In the genomic region with DNA sequence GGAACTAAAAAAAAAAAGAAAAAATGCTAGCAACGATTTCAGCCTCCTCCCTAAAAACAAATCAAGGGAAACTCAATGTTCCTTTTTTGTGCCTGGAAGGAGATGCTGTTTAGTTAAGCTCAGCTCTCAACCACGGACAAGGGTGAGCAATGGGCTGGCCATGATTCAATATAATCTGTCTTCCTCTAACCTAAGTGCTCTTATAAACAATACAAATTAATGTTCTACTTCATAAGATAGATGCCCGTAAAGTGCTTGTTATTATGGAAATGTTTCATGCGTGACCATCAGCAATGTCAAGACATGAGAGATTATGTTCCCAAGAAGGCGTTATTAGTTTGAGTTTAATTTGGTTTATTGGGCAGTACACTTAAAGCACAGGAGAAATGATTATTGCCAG, we compare ENCODE assay signal across 30 cellular contexts.
DNase-seq lines count a peak whose midpoint lies in the region; ATAC-seq and TF ChIP-seq lines count a peak whose summit lies in the region.
"Had no signal": no experiment of that assay in that cellular context is flagged by ENCODE, and none has a peak within 500 bp of the region (broad histone marks: within the 10 kb centered on the region; RNA-seq: fewer than 3 reads in every experiment).

No MANE protein-coding gene starts in this region.

- intact Hi-C loops in esophagus muscularis mucosa (cut with DNase I) (no loop called here), mucosa of descending colon (cut with DNase I, micrococcal nuclease) (no loop called here), stomach (cut with DNase I; ENCODE audit: low total_unique reads) (no loop called here)

- no peak for TF ChIP-seq CTCF in esophagus muscularis mucosa (IDR thresholded peaks at IDR 0.05)
- no peak for TF ChIP-seq CTCF in mucosa of descending colon (IDR thresholded peaks at IDR 0.05)
- TF ChIP-seq CTCF in stomach (IDR thresholded peaks at IDR 0.05): no peak

- no peaks in the 10 kb centered on the region for H3K4me1 Mint-ChIP-seq in activated CD8-positive, alpha-beta T cell treated with anti-CD3 and anti-CD28 coated beads, Interleukin-2, amount 10 ng/mL, durations not matched to agents 7 days and 5 days (ENCODE audit: low read depth)
- H3K4me1 Mint-ChIP-seq: activated T-helper 17 cell treated with anti-CD3 and anti-CD28 coated beads, Interleukin-2, amount 50 U/mL, for 72 hours; stimulated activated naive B cell treated with anti-CD40 and anti-IgM and Interleukin-4, amounts not matched to agents 10 μg/mL and 1 μg/mL and 100 μg/mL, for 72 hours had no signal

- 27% methylated on average over 5 of the region's 5 CpGs for WGBS in esophagus muscularis mucosa
- 39 to 55% (median 42%) methylated on average over 5 of the region's 5 CpGs for WGBS in stomach, 5 donors

- TF ChIP-seq EP300 in esophagus muscularis mucosa (IDR thresholded peaks at IDR 0.05) (peak; percentile 75), stomach (IDR thresholded peaks at IDR 0.05) (no peak)

- CTCF ChIA-PET in HEK293T (lab: Yijun Ruan, JAX): no interaction called here
- CTCF ChIA-PET in activated CD8-positive, alpha-beta T cell treated with anti-CD3 and anti-CD28 coated beads, Interleukin-2, amount 10 ng/mL, durations not matched to agents 7 days and 5 days (lab: Charles Lee): interaction anchor here (1.4 to 2.2 kb wide), 3 partner anchors 31 to 172 kb away, joined by 6 to 9 read pairs (median 7); no protein-coding TSS in a partner anchor

- H3K4me3 ChIP-seq in esophagus muscularis mucosa (no peak overlapping the region), mucosa of descending colon (no peak overlapping the region), stomach (no peak overlapping the region)
- H3K4me3 ChIP-seq: body of pancreas, pancreas, Peyer's patch had no signal

- DNase-seq in HEK293T (ENCODE audit: extremely low spot score) (no peak), esophagus muscularis mucosa (ENCODE audit: extremely low spot score) (no peak), mucosa of descending colon (no peak), stomach (no peak), NCI-H345 treated with DMSO at 0.1 percent for 48 hours (lab: John Stamatoyannopoulos, UW; ENCODE audit: unreplicated experiment) (no peak)
- DNase-seq in central memory CD4-positive, alpha-beta T cell: no peak
- no peak for DNase-seq in activated CD8-positive, alpha-beta T cell treated with anti-CD3 and anti-CD28 coated beads, Interleukin-2, amount 10 ng/mL, durations not matched to agents 7 days and 5 days
- DNase-seq: activated CD4-positive, alpha-beta T cell treated with anti-CD3 and anti-CD28 coated beads, Interleukin-2, amount 50 U/mL, for 1 hour; activated CD8-positive, alpha-beta memory T cell treated with anti-CD3 and anti-CD28 coated beads, Interleukin-2, amount 50 U/mL, for 4 hours; body of pancreas; CD8-positive, alpha-beta T cell; effector memory CD8-positive, alpha-beta T cell; HCEC 1CT; head of caudate nucleus; Kasumi-1; left colon; natural killer cell; NCI-H1092 treated with DMSO at 0.1 percent for 48 hours; NCI-H2107; NCI-H510A treated with DMSO at 0.1 percent for 48 hours; pancreas; Peyer's patch; stimulated activated CD4-positive, alpha-beta T cell treated with anti-CD3 and anti-CD28 coated beads, Interleukin-2, amount 100 ng/mL, for 24 hours; stimulated activated naive B cell treated with anti-CD40 and anti-IgM and Interleukin-4, amounts not matched to agents 10 μg/mL and 1 μg/mL and 100 μg/mL, for 72 hours had no signal

- no peak for TF ChIP-seq POLR2A in esophagus muscularis mucosa (IDR thresholded peaks at IDR 0.05; ENCODE audit: low read depth)
- no peak for TF ChIP-seq POLR2A in stomach (IDR thresholded peaks at IDR 0.05)

- H3K36me3 ChIP-seq in esophagus muscularis mucosa (no peaks in the 10 kb centered on the region), mucosa of descending colon (ENCODE audit: low read depth) (no peaks in the 10 kb centered on the region), stomach (no peaks in the 10 kb centered on the region)
- H3K36me3 ChIP-seq: pancreas, Peyer's patch had no signal

- no peaks in the 10 kb centered on the region for H3K9me3 ChIP-seq in esophagus muscularis mucosa
- H3K9me3 ChIP-seq in mucosa of descending colon: no peaks in the 10 kb centered on the region
- H3K9me3 ChIP-seq in stomach: no peaks in the 10 kb centered on the region
- H3K9me3 ChIP-seq: body of pancreas, pancreas, Peyer's patch had no signal

- H3K27ac ChIP-seq in esophagus muscularis mucosa (replicated peaks in 1 of 4) (peak overlapping the region; percentile 75 to 80 (median 76)), stomach (peak overlapping the region in 4 of 5 donors; percentile 62 to 83 (median 68))
- H3K27ac ChIP-seq: body of pancreas, pancreas, VCaP had no signal

- peaks cover 2% of the 10 kb centered on the region for H3K27me3 Mint-ChIP-seq in activated CD8-positive, alpha-beta T cell treated with anti-CD3 and anti-CD28 coated beads, Interleukin-2, amount 10 ng/mL, durations not matched to agents 7 days and 5 days (ENCODE audit: low read depth)
- H3K27me3 Mint-ChIP-seq: activated naive CD8-positive, alpha-beta T cell; effector memory CD8-positive, alpha-beta T cell had no signal

- H3K36me3 Mint-ChIP-seq in activated CD8-positive, alpha-beta T cell treated with anti-CD3 and anti-CD28 coated beads, Interleukin-2, amount 10 ng/mL, durations not matched to agents 7 days and 5 days (ENCODE audit: low read depth): no peaks in the 10 kb centered on the region
- H3K36me3 Mint-ChIP-seq: activated naive CD8-positive, alpha-beta T cell; CD8-positive, alpha-beta T cell; mesothelial cell of epicardium; natural killer cell; stimulated activated naive B cell treated with anti-CD40 and anti-IgM and Interleukin-4, amounts not matched to agents 10 μg/mL and 1 μg/mL and 100 μg/mL, for 72 hours had no signal

- ATAC-seq in mucosa of descending colon (peak; percentile 42), HG03442 (IDR thresholded peaks at IDR 0.05; ENCODE audit: unreplicated experiment) (no peak)
- ATAC-seq in activated CD8-positive, alpha-beta T cell treated with anti-CD3 and anti-CD28 coated beads, Interleukin-2, amount 10 ng/mL, durations not matched to agents 7 days and 5 days: no peak
- ATAC-seq: activated T-helper 17 cell treated with anti-CD3 and anti-CD28 coated beads, Interleukin-2, amount 50 U/mL, for 72 hours; body of pancreas; CD8-positive, alpha-beta T cell; effector memory CD8-positive, alpha-beta T cell; left colon; natural killer cell; pancreas; stimulated activated naive B cell treated with anti-CD40 and anti-IgM and Interleukin-4, amounts not matched to agents 10 μg/mL and 1 μg/mL and 100 μg/mL, for 72 hours had no signal

- H3K4me1 ChIP-seq in esophagus muscularis mucosa: peaks cover 4 to 62% (median 52%) of the 10 kb centered on the region in 4 donors
- no peaks in the 10 kb centered on the region for H3K4me1 ChIP-seq in mucosa of descending colon (ENCODE audit: low read depth)
- peaks cover 0 to 39% (median 10%) of the 10 kb centered on the region in 4 donors for H3K4me1 ChIP-seq in stomach
- H3K4me1 ChIP-seq: body of pancreas, pancreas, Peyer's patch had no signal

- no peak overlapping the region for H3K27ac Mint-ChIP-seq in activated CD8-positive, alpha-beta T cell treated with anti-CD3 and anti-CD28 coated beads, Interleukin-2, amount 10 ng/mL, durations not matched to agents 7 days and 5 days
- H3K27ac Mint-ChIP-seq: activated naive CD8-positive, alpha-beta T cell; activated T-helper 17 cell treated with anti-CD3 and anti-CD28 coated beads, Interleukin-2, amount 50 U/mL, for 72 hours; CD8-positive, alpha-beta T cell; mesothelial cell of epicardium; natural killer cell; stimulated activated naive B cell treated with anti-CD40 and anti-IgM and Interleukin-4, amounts not matched to agents 10 μg/mL and 1 μg/mL and 100 μg/mL, for 72 hours; T-helper 1 cell treated with Interleukin-12 subunit alpha and Interleukin-12 subunit beta and Interleukin-4 antibody, amounts not matched to agents 30 μg/mL and 1 μg/mL, for 36 hours had no signal

- H3K9me3 Mint-ChIP-seq in activated CD8-positive, alpha-beta T cell treated with anti-CD3 and anti-CD28 coated beads, Interleukin-2, amount 10 ng/mL, durations not matched to agents 7 days and 5 days (ENCODE audit: insufficient read depth): no peaks in the 10 kb centered on the region
- H3K9me3 Mint-ChIP-seq: CD8-positive, alpha-beta T cell; mesothelial cell of epicardium; stimulated activated naive B cell treated with anti-CD40 and anti-IgM and Interleukin-4, amounts not matched to agents 10 μg/mL and 1 μg/mL and 100 μg/mL, for 72 hours; T-helper 1 cell treated with Interleukin-12 subunit alpha and Interleukin-12 subunit beta and Interleukin-4 antibody, amounts not matched to agents 30 μg/mL and 1 μg/mL, for 36 hours had no signal

- no peak overlapping the region for H3K4me3 Mint-ChIP-seq in activated CD8-positive, alpha-beta T cell treated with anti-CD3 and anti-CD28 coated beads, Interleukin-2, amount 10 ng/mL, durations not matched to agents 7 days and 5 days
- H3K4me3 Mint-ChIP-seq: activated naive CD8-positive, alpha-beta T cell; activated T-helper 17 cell treated with anti-CD3 and anti-CD28 coated beads, Interleukin-2, amount 50 U/mL, for 72 hours; CD8-positive, alpha-beta T cell; mesothelial cell of epicardium; natural killer cell; stimulated activated naive B cell treated with anti-CD40 and anti-IgM and Interleukin-4, amounts not matched to agents 10 μg/mL and 1 μg/mL and 100 μg/mL, for 72 hours; T-helper 1 cell treated with Interleukin-12 subunit alpha and Interleukin-12 subunit beta and Interleukin-4 antibody, amounts not matched to agents 30 μg/mL and 1 μg/mL, for 36 hours had no signal

- no peaks in the 10 kb centered on the region for H3K27me3 ChIP-seq in esophagus muscularis mucosa
- no peaks in the 10 kb centered on the region for H3K27me3 ChIP-seq in stomach
- H3K27me3 ChIP-seq: body of pancreas, pancreas, Peyer's patch had no signal

- POLR2A ChIA-PET in HEK293T (lab: Yijun Ruan, JAX): no interaction called here
- POLR2A ChIA-PET in activated CD8-positive, alpha-beta T cell treated with anti-CD3 and anti-CD28 coated beads, Interleukin-2, amount 10 ng/mL, durations not matched to agents 7 days and 5 days (lab: Charles Lee): no interaction called here

TF ChIP-seq in HEK293T, 16 proteins besides CTCF, POLR2A, EP300 and RAD21:
- TF ChIP-seq CTBP1 (IDR thresholded peaks at IDR 0.05; ENCODE audit: borderline replicate concordance): peak; percentile 43; the same call in 1 of the 2 replicates
- TF ChIP-seq TARDBP (IDR thresholded peaks at IDR 0.05): no peak
- TF ChIP-seq, protein P1, sequence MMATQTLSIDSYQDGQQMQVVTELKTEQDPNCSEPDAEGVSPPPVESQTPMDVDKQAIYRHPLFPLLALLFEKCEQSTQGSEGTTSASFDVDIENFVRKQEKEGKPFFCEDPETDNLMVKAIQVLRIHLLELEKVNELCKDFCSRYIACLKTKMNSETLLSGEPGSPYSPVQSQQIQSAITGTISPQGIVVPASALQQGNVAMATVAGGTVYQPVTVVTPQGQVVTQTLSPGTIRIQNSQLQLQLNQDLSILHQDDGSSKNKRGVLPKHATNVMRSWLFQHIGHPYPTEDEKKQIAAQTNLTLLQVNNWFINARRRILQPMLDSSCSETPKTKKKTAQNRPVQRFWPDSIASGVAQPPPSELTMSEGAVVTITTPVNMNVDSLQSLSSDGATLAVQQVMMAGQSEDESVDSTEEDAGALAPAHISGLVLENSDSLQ (IDR thresholded peaks at IDR 0.05): peak; percentile 62
